Comparison of ENCODE assay signal across 23 cellular contexts in genomic region chr21:43909736-43910455, GRCh38. TPM values are rescaled to one million over a fixed set of nuclear protein-coding genes. Genes with fewer than 3 reads are reported as not detected.
DNase-seq lines count a peak whose midpoint lies in the region; ATAC-seq and TF ChIP-seq lines count a peak whose summit lies in the region.
"Had no signal": no experiment of that assay in that cellular context is flagged by ENCODE, and none has a peak within 500 bp of the region (broad histone marks: within the 10 kb centered on the region; RNA-seq: fewer than 3 reads in every experiment).

No MANE protein-coding gene starts in this region.

- 78 to 79% methylated on average over 9 to 19 of the region's 19 CpGs for WGBS in endodermal cell (ENCODE audit: insufficient coverage in 1 of 2, insufficient read length in 1 of 2), 2 experiments

- peak; percentile 29; the same call in 2 of the 3 replicates for ATAC-seq in GM23338
- ATAC-seq: gastroesophageal sphincter, left colon, PC-3, right cardiac atrium had no signal

- H3K27ac ChIP-seq in GM23338 (ENCODE audit: low read depth) (no peak overlapping the region), endodermal cell (ENCODE audit: low read depth, low read length) (no peak overlapping the region), osteoblast (ENCODE audit: low read depth, low read length) (no peak overlapping the region)
- H3K27ac ChIP-seq: 22Rv1, gastroesophageal sphincter, SJCRH30, tibial nerve had no signal

- H3K27me3 Mint-ChIP-seq in GM23338 (ENCODE audit: insufficient read depth, low read depth, poor library complexity) (peaks cover 3% of the 10 kb centered on the region), endodermal cell (ENCODE audit: insufficient read depth) (no peaks in the 10 kb centered on the region)
- H3K27me3 Mint-ChIP-seq: B cell had no signal

- H3K4me1 ChIP-seq in GM23338 (ENCODE audit: insufficient read depth) (no peaks in the 10 kb centered on the region), endodermal cell (ENCODE audit: control insufficient read depth, insufficient read depth, low read length) (no peaks in the 10 kb centered on the region), osteoblast (ENCODE audit: insufficient read depth, low read length) (peaks cover 3% of the 10 kb centered on the region), HAP-1 (no peaks in the 10 kb centered on the region)
- H3K4me1 ChIP-seq: SJCRH30 had no signal

- H2AFZ ChIP-seq in GM23338 = no peak overlapping the region
- no peak overlapping the region for H2AFZ ChIP-seq in osteoblast (ENCODE audit: low read length)

- H3K9ac ChIP-seq in endodermal cell (ENCODE audit: extremely low read depth, low read length, poor library complexity, severe bottlenecking) = no peak overlapping the region

- H4K20me1 ChIP-seq in GM23338 (replicated peaks; ENCODE audit: insufficient read depth) (no peaks in the 10 kb centered on the region), osteoblast (ENCODE audit: insufficient read depth, low read length) (peaks cover 57% of the 10 kb centered on the region)

- H3F3A ChIP-seq in GM23338 (replicated peaks; ENCODE audit: low read depth) = no peaks in the 10 kb centered on the region

- H3K4me3 Mint-ChIP-seq in GM23338 (no peak overlapping the region), endodermal cell (no peak overlapping the region)
- H3K4me3 Mint-ChIP-seq: B cell had no signal

- H3K9me2 ChIP-seq in GM23338 (ENCODE audit: insufficient read depth) = no peaks in the 10 kb centered on the region

- H3K9me3 Mint-ChIP-seq in GM23338 (no peaks in the 10 kb centered on the region), endodermal cell (no peaks in the 10 kb centered on the region)

- H3K27me3 ChIP-seq in GM23338 (ENCODE audit: insufficient read depth) (no peaks in the 10 kb centered on the region), endodermal cell (ENCODE audit: control insufficient read depth, insufficient read depth, low read length, poor library complexity, severe bottlenecking) (no peaks in the 10 kb centered on the region), osteoblast (ENCODE audit: insufficient read depth, low read length) (no peaks in the 10 kb centered on the region), HAP-1 (ENCODE audit: low read depth) (no peaks in the 10 kb centered on the region)
- H3K27me3 ChIP-seq: gastroesophageal sphincter, SJCRH30, tibial nerve had no signal

- H3K4me2 ChIP-seq in GM23338 (no peak overlapping the region), osteoblast (ENCODE audit: insufficient read depth, low read length) (no peak overlapping the region)

- H3K36me3 ChIP-seq in GM23338 (ENCODE audit: insufficient read depth) (no peaks in the 10 kb centered on the region), endodermal cell (ENCODE audit: control insufficient read depth, insufficient read depth, low read length) (peaks cover 15% of the 10 kb centered on the region), osteoblast (ENCODE audit: insufficient read depth, low read length) (peaks cover 8% of the 10 kb centered on the region), HAP-1 (replicated peaks) (no peaks in the 10 kb centered on the region)
- H3K36me3 ChIP-seq: SJCRH30 had no signal

- H3K27ac Mint-ChIP-seq in GM23338 (no peak overlapping the region), endodermal cell (peak overlapping the region; percentile 65)
- H3K27ac Mint-ChIP-seq: B cell had no signal

- no peak for TF ChIP-seq CTCF in GM23338 (conservative IDR thresholded peaks at IDR 0.05; ENCODE audit: low read depth in 2 of 2)
- TF ChIP-seq CTCF in endodermal cell (conservative IDR thresholded peaks at IDR 0.05) = no peak
- no peak for TF ChIP-seq CTCF in osteoblast (IDR thresholded peaks at IDR 0.05; ENCODE audit: extremely low read depth, low read depth, low read length)

- H3K79me2 ChIP-seq in GM23338 (replicated peaks; ENCODE audit: insufficient read depth) = no peaks in the 10 kb centered on the region
- peaks cover 60% of the 10 kb centered on the region for H3K79me2 ChIP-seq in osteoblast (ENCODE audit: insufficient read depth, low read length)

- H3K36me3 Mint-ChIP-seq in GM23338 (ENCODE audit: low read depth) (no peaks in the 10 kb centered on the region), endodermal cell (ENCODE audit: low read depth) (peaks cover 37% of the 10 kb centered on the region)

- H3K4me3 ChIP-seq in GM23338 = no peak overlapping the region
- no peak overlapping the region for H3K4me3 ChIP-seq in endodermal cell (ENCODE audit: low read length)
- H3K4me3 ChIP-seq in osteoblast (ENCODE audit: insufficient read depth, low read length) = no peak overlapping the region
- no peak overlapping the region for H3K4me3 ChIP-seq in HAP-1
- H3K4me3 ChIP-seq: gastroesophageal sphincter, SJCRH30, tibial nerve had no signal

- no peaks in the 10 kb centered on the region for H3K4me1 Mint-ChIP-seq in GM23338
- H3K4me1 Mint-ChIP-seq in endodermal cell = peaks cover 13% of the 10 kb centered on the region

- in situ Hi-C loops in HAP-1 (cut with MboI; ENCODE audit: low sequenced_read_pairs) = no loop called here

- H3K9me3 ChIP-seq in endodermal cell (ENCODE audit: control insufficient read depth, low read length) = peaks cover 14% of the 10 kb centered on the region
- peaks cover 5% of the 10 kb centered on the region for H3K9me3 ChIP-seq in osteoblast (ENCODE audit: low read depth, low read length)
- H3K9me3 ChIP-seq in HAP-1 = no peaks in the 10 kb centered on the region
- H3K9me3 ChIP-seq: SJCRH30 had no signal

- DNase-seq in NCI-H1417 (lab: John Stamatoyannopoulos, UW) (peak in 2 of 3 experiments; percentile 12 to 14), NCI-H1417 treated with DMSO at 0.1 percent for 48 hours (lab: John Stamatoyannopoulos, UW) (no peak), GM23338 (ENCODE audit: low spot score) (no peak), endodermal cell (peak; percentile 55), osteoblast (ENCODE audit: insufficient read length, low spot score, missing footprints) (peak; percentile 70), GM19238 (ENCODE audit: insufficient read length, low spot score) (no peak), HAP-1 (ENCODE audit: low spot score in 2 of 2) (no peak)
- DNase-seq in activated CD8-positive, alpha-beta memory T cell treated with anti-CD3 and anti-CD28 coated beads for 24 hours = no peak
- DNase-seq: activated CD4-positive, CD25-positive, alpha-beta regulatory T cell; Calu3; EL; erythroblast; left colon; NCI-H1092; nucleus accumbens; PC-3; right cardiac atrium; SJCRH30; stimulated activated CD4-positive, alpha-beta T cell treated with anti-CD3 and anti-CD28 coated beads, Interleukin-15, amount 100 ng/mL, for 24 hours had no signal

RNA-seq across cellular contexts. Expression of gene AGPAT3, which starts 44.9 kb away (rescaled TPM):
- 4.4 and 6.1 TPM in 2 replicates for total RNA-seq in GM23338 (2014; rRNA removed; shearing (Covaris generic))
- 1.1 and 2.1 TPM in 2 replicates for polyA plus RNA-seq in GM23338 (2016; fragmentation: Nextera tagmentation; extraction: Ambion mirVana)
- total RNA-seq in endodermal cell = 10 to 100 TPM; 44.0 to 74.4 TPM
- 22.2 TPM for polyA plus RNA-seq in endodermal cell (2013, experiment 1 of 2)
- polyA plus RNA-seq in endodermal cell (2013, experiment 2 of 2) = 21.4 TPM
- total RNA-seq in osteoblast = 37.4 and 47.4 TPM in 2 replicates

Comparison
In these comparisons a context has a peak if more than half of its experiments do, and no peak if none do; other contexts are left out.
1. DNase-seq: peak in NCI-H1417 (2 of 3), endodermal cell (single experiment) and osteoblast (single experiment); none in NCI-H1417 treated with DMSO at 0.1 percent for 48 hours (single experiment), GM23338 (single experiment), GM19238 (single experiment), activated CD8-positive, alpha-beta memory T cell treated with anti-CD3 and anti-CD28 coated beads for 24 hours (single experiment) and HAP-1 (0 of 2).